Comparison of ENCODE assay signal across 8 cellular contexts in genomic region chr14:104650057-104650980, GRCh38. TPM values are rescaled to one million over a fixed set of nuclear protein-coding genes. Genes with fewer than 3 reads are reported as not detected.
A peak's percentile ranks its signal among the peaks of the same experiment; 100 is the strongest.
DNase-seq lines count a peak whose midpoint lies in the region; ATAC-seq, FAIRE-seq and TF ChIP-seq lines count a peak whose summit lies in the region.

No MANE protein-coding gene starts in this region.

- no peak for TF ChIP-seq POLR2A in HCT116 (IDR thresholded peaks at IDR 0.05; ENCODE audit: borderline replicate concordance, extremely low read depth, insufficient read depth, insufficient read length)
- no peak for TF ChIP-seq POLR2A in gastroesophageal sphincter (IDR thresholded peaks at IDR 0.05)

- peaks cover 0 to 10% of the 10 kb centered on the region in 2 experiments; a peak in 1 of 4 replicates for H3K4me1 ChIP-seq in HCT116 (ENCODE audit: control insufficient read depth in 1 of 2, insufficient read depth in 2 of 2, low read length in 2 of 2)
- peaks cover 19% of the 10 kb centered on the region for H3K4me1 ChIP-seq in OCI-LY7 (ENCODE audit: insufficient read depth, low read length, poor library complexity, severe bottlenecking)
- H3K4me1 ChIP-seq in gastroesophageal sphincter: peaks cover 0 to 12% (median 5%) of the 10 kb centered on the region in 3 donors
- H3K4me1 ChIP-seq in neutrophil (ENCODE audit: control insufficient read depth in 1 of 2, insufficient read depth in 1 of 2, low read depth in 1 of 2, low read length in 1 of 2): peaks cover 4 to 5% of the 10 kb centered on the region in 2 experiments

- FAIRE-seq in D721Med (lab: Jason Lieb, UNC): no peak

- H3K36me3 ChIP-seq in HCT116 (ENCODE audit: control insufficient read depth in 1 of 2, insufficient read depth in 2 of 2, low read length in 2 of 2): no peaks in the 10 kb centered on the region
- no peaks in the 10 kb centered on the region for H3K36me3 ChIP-seq in OCI-LY7 (ENCODE audit: insufficient read depth, low read length)
- H3K36me3 ChIP-seq in gastroesophageal sphincter: no peaks in the 10 kb centered on the region
- H3K36me3 ChIP-seq in neutrophil: no peaks in the 10 kb centered on the region

- ATAC-seq in HCT116: peak; percentile 94
- peak; percentile 80 for ATAC-seq in gastroesophageal sphincter
- no peak for ATAC-seq in GM19463 (IDR thresholded peaks at IDR 0.05; ENCODE audit: unreplicated experiment)

- peak overlapping the region; percentile 55 for H3K4me2 ChIP-seq in HCT116 (ENCODE audit: low read length)
- H3K4me2 ChIP-seq in OCI-LY7 (ENCODE audit: low read length): peak overlapping the region; percentile 86

- peak; percentile 99 for DNase-seq in D721Med (ENCODE audit: insufficient read length, low spot score)
- no peak for DNase-seq in HCT116 (ENCODE audit: low read depth, low spot score)
- DNase-seq in OCI-LY7 (ENCODE audit: low spot score): peak; percentile 77
- peak; percentile 32 for DNase-seq in activated gamma-delta T cell (lab: John Stamatoyannopoulos, UW)
- peak in 41 of 49 donors; percentile 27 to 77 (median 55) for DNase-seq in substantia nigra (lab: John Stamatoyannopoulos, UW)

- H3K9me3 ChIP-seq in HCT116 (ENCODE audit: control insufficient read depth in 1 of 2, insufficient read depth in 1 of 2, low read depth in 1 of 2, low read length in 2 of 2): peaks cover 8 to 26% of the 10 kb centered on the region in 2 experiments; a peak in 2 of 4 replicates
- H3K9me3 ChIP-seq in OCI-LY7 (ENCODE audit: low read length): no peaks in the 10 kb centered on the region
- H3K9me3 ChIP-seq in gastroesophageal sphincter: peaks cover 0 to 3% (median 0%) of the 10 kb centered on the region in 3 donors
- no peaks in the 10 kb centered on the region for H3K9me3 ChIP-seq in neutrophil

- H3K27ac ChIP-seq in HCT116 (ENCODE audit: low read depth, low read length): no peak overlapping the region
- no peak overlapping the region for H3K27ac ChIP-seq in OCI-LY7 (ENCODE audit: low read depth, low read length, poor library complexity, severe bottlenecking)
- H3K27ac ChIP-seq in gastroesophageal sphincter: peak overlapping the region in 1 of 4 donors; percentile 33
- no peak overlapping the region for H3K27ac ChIP-seq in neutrophil
- peak overlapping the region; percentile 45 for H3K27ac ChIP-seq in substantia nigra (ENCODE audit: low read depth, low read length, poor library complexity, severe bottlenecking)

- no TSS peak for BruUV-seq in HCT116 (replicated peaks; lab: Mats Ljungman, UMichigan)
- BruUV-seq in OCI-LY7 (replicated peaks; lab: Mats Ljungman, UMichigan): no TSS peak

- no peak for TF ChIP-seq EP300 in gastroesophageal sphincter (IDR thresholded peaks at IDR 0.05)

- POLR2A ChIA-PET in HCT116 (lab: Charles Lee) (no interaction called here), OCI-LY7 (lab: Charles Lee) (interaction anchor here (1.2 kb wide), 1 partner anchor 10 kb away, joined by 4 read pairs; no protein-coding TSS in a partner anchor)

- H4K20me1 ChIP-seq in HCT116 (ENCODE audit: insufficient read depth) (no peaks in the 10 kb centered on the region), OCI-LY7 (ENCODE audit: insufficient read depth, low read length) (no peaks in the 10 kb centered on the region)

- H3K79me2 ChIP-seq in HCT116 (ENCODE audit: insufficient read depth, low read length): no peaks in the 10 kb centered on the region
- no peaks in the 10 kb centered on the region for H3K79me2 ChIP-seq in OCI-LY7 (ENCODE audit: insufficient read depth, low read depth, low read length)

- peak; percentile 92 for TF ChIP-seq RAD21 in HCT116 (IDR thresholded peaks at IDR 0.05; ENCODE audit: low read depth)

- H2AFZ ChIP-seq in HCT116 (ENCODE audit: low read depth, low read length, poor library complexity, severe bottlenecking): peak overlapping the region; percentile 52
- peak overlapping the region; percentile 69 for H2AFZ ChIP-seq in OCI-LY7 (ENCODE audit: low read length)

- RAD21 ChIA-PET in HCT116 (lab: Charles Lee; ENCODE audit: low non-redundant PET in 1 of 2, low total read pairs in 2 of 2, uncharacterized antibody in 2 of 2, unreplicated experiment in 2 of 2): interaction anchor here in 1 of 2 experiments (1.1 kb wide), 1 partner anchor 16 kb away, joined by 3 read pairs; no protein-coding TSS in a partner anchor

- H3K9me2 ChIP-seq in HCT116 (ENCODE audit: insufficient read depth) (no peaks in the 10 kb centered on the region), OCI-LY7 (ENCODE audit: insufficient read depth, low read length) (no peaks in the 10 kb centered on the region)

- WGBS in gastroesophageal sphincter (ENCODE audit: low coverage in 1 of 2), 2 donors: 0 to 5% methylated on average over 1 to 11 of the region's 56 CpGs

- H3K27me3 ChIP-seq in HCT116 (ENCODE audit: insufficient read depth, low read length): no peaks in the 10 kb centered on the region
- no peaks in the 10 kb centered on the region for H3K27me3 ChIP-seq in gastroesophageal sphincter
- peaks cover 28% of the 10 kb centered on the region for H3K27me3 ChIP-seq in neutrophil

- TF ChIP-seq CTCF in D721Med (IDR thresholded peaks at IDR 0.05; ENCODE audit: insufficient read depth, missing control alignments) (peak; percentile 61), HCT116 (IDR thresholded peaks at IDR 0.05 in 2 of 3, conservative IDR thresholded peaks at IDR 0.05 in 1 of 3; ENCODE audit: borderline replicate concordance in 1 of 3, insufficient read depth in 1 of 3, low read depth in 2 of 3, low read length in 2 of 3) (peak; percentile 94 to 98 (median 97)), OCI-LY7 (conservative IDR thresholded peaks at IDR 0.05; ENCODE audit: low read length) (peak; percentile 94), gastroesophageal sphincter (IDR thresholded peaks at IDR 0.05) (peak in 3 of 4 experiments; percentile 86 to 100 (median 94)), neutrophil (IDR thresholded peaks at IDR 0.05) (peak; percentile 72)

- peak overlapping the region in 1 of 2 experiments; percentile 20; a peak in 1 of 4 replicates for H3K4me3 ChIP-seq in HCT116 (replicated peaks in 1 of 2; ENCODE audit: low read depth in 1 of 2, low read length in 2 of 2)
- H3K4me3 ChIP-seq in OCI-LY7 (ENCODE audit: low read depth, low read length, poor library complexity, severe bottlenecking): peak overlapping the region; percentile 65
- H3K4me3 ChIP-seq in gastroesophageal sphincter: peak overlapping the region; percentile 3 to 48
- no peak overlapping the region for H3K4me3 ChIP-seq in neutrophil (ENCODE audit: low read depth in 1 of 2, low read length in 1 of 2)

- no peak overlapping the region for H3K9ac ChIP-seq in HCT116 (ENCODE audit: low read length)

- intact Hi-C loops in HCT116 (cut with micrococcal nuclease) (loop anchor here (1.0 kb wide), 1 partner anchor 58 kb away; no protein-coding TSS in a partner anchor), OCI-LY7 (cut with micrococcal nuclease; ENCODE audit: unreplicated experiment) (loop anchor here (1.0 kb wide), 2 partner anchors 31 to 58 kb away; no protein-coding TSS in a partner anchor)

- CTCF ChIA-PET in HCT116 (lab: Charles Lee): interaction anchor here (0.7 kb wide), 1 partner anchor 16 kb away, joined by 3 read pairs; no protein-coding TSS in a partner anchor
- CTCF ChIA-PET in OCI-LY7 (lab: Charles Lee; ENCODE audit: unreplicated experiment): interaction anchor here (0.5 to 0.6 kb wide), 2 partner anchors 32 to 308 kb away, joined by 4 to 6 read pairs; no protein-coding TSS in a partner anchor

TF ChIP-seq in HCT116, 20 proteins besides CTCF, POLR2A, EP300 and RAD21:
- TF ChIP-seq SRF (IDR thresholded peaks at IDR 0.05; ENCODE audit: low read depth): no peak
- no peak for TF ChIP-seq MAX (IDR thresholded peaks at IDR 0.05)
- TF ChIP-seq CBX3 (IDR thresholded peaks at IDR 0.05; ENCODE audit: low read depth): no peak

RNA-seq across cellular contexts. Expression of gene INF2, which starts 39.1 kb away (rescaled TPM):
- total RNA-seq in HCT116 (2021; ENCODE audit: unreplicated experiment): 95.8 TPM
- 43.9 and 46.6 TPM in 2 replicates for polyA plus RNA-seq in HCT116 (2012)
- 32.7 and 39.4 TPM in 2 replicates for total RNA-seq in OCI-LY7 (2014; rRNA removed; shearing (Covaris generic))
- total RNA-seq in OCI-LY7 (2022): 43.4 and 51.6 TPM in 2 replicates
- total RNA-seq in gastroesophageal sphincter: 100 to 1,000 TPM in 1 of 4 donors, 10 to 100 TPM in 3; 44.6 to 102 (median 64.7) TPM

RNA-seq across cellular contexts. Expression of gene TMEM179, which starts 45.7 kb away (rescaled TPM):
- not detected for total RNA-seq in HCT116 (2021; ENCODE audit: unreplicated experiment)
- not detected in 2 replicates for polyA plus RNA-seq in HCT116 (2012)
- total RNA-seq in OCI-LY7 (2014; rRNA removed; shearing (Covaris generic)): not detected in 2 replicates
- not detected in 2 replicates for total RNA-seq in OCI-LY7 (2022)
- total RNA-seq in gastroesophageal sphincter: 1 to 10 TPM in 1 of 4 donors, under 1 TPM in 3; 0.46 to 1.9 (median 0.72) TPM

Comparison
In these comparisons a context has a peak if more than half of its experiments do, and no peak if none do; other contexts are left out.
1. H3K4me3 ChIP-seq: peak in OCI-LY7 (single experiment) and gastroesophageal sphincter (2 of 2); none in neutrophil (0 of 2).
2. Peak in every context shown above with its lines, with median percentiles within 50 percentile points of each other: CTCF ChIP-seq.